ENCODE assay signal across 1 cellular context in genomic region chr22:22959147-22959827, GRCh38.
TF ChIP-seq lines count a peak whose summit lies in the region.

No MANE protein-coding gene starts in this region.

TF ChIP-seq in HepG2, 621 proteins besides CTCF, POLR2A, EP300 and RAD21 (continued from another document and continues in another):
- TF ChIP-seq, protein P1, sequence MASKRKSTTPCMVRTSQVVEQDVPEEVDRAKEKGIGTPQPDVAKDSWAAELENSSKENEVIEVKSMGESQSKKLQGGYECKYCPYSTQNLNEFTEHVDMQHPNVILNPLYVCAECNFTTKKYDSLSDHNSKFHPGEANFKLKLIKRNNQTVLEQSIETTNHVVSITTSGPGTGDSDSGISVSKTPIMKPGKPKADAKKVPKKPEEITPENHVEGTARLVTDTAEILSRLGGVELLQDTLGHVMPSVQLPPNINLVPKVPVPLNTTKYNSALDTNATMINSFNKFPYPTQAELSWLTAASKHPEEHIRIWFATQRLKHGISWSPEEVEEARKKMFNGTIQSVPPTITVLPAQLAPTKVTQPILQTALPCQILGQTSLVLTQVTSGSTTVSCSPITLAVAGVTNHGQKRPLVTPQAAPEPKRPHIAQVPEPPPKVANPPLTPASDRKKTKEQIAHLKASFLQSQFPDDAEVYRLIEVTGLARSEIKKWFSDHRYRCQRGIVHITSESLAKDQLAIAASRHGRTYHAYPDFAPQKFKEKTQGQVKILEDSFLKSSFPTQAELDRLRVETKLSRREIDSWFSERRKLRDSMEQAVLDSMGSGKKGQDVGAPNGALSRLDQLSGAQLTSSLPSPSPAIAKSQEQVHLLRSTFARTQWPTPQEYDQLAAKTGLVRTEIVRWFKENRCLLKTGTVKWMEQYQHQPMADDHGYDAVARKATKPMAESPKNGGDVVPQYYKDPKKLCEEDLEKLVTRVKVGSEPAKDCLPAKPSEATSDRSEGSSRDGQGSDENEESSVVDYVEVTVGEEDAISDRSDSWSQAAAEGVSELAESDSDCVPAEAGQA (IDR thresholded peaks at IDR 0.05; ENCODE audit: low read depth): no peak
- TF ChIP-seq, protein P1 (CRISPR knock-in tag; IDR thresholded peaks at IDR 0.05; ENCODE audit: borderline replicate concordance): no peak
- TF ChIP-seq NFYB (CRISPR knock-in tag; IDR thresholded peaks at IDR 0.05): no peak
- TF ChIP-seq ISX (CRISPR knock-in tag; conservative IDR thresholded peaks at IDR 0.05): no peak
- TF ChIP-seq NFIB (CRISPR knock-in tag; IDR thresholded peaks at IDR 0.05; ENCODE audit: borderline replicate concordance): no peak
- no peak for TF ChIP-seq DMAP1 (CRISPR knock-in tag; IDR thresholded peaks at IDR 0.05)
- no peak for TF ChIP-seq MAF1 (CRISPR knock-in tag; IDR thresholded peaks at IDR 0.05; ENCODE audit: borderline replicate concordance)
- no peak for TF ChIP-seq EED (CRISPR knock-in tag; IDR thresholded peaks at IDR 0.05)
- TF ChIP-seq MZF1 (CRISPR knock-in tag; IDR thresholded peaks at IDR 0.05; ENCODE audit: borderline replicate concordance): no peak
- TF ChIP-seq, protein P2, sequence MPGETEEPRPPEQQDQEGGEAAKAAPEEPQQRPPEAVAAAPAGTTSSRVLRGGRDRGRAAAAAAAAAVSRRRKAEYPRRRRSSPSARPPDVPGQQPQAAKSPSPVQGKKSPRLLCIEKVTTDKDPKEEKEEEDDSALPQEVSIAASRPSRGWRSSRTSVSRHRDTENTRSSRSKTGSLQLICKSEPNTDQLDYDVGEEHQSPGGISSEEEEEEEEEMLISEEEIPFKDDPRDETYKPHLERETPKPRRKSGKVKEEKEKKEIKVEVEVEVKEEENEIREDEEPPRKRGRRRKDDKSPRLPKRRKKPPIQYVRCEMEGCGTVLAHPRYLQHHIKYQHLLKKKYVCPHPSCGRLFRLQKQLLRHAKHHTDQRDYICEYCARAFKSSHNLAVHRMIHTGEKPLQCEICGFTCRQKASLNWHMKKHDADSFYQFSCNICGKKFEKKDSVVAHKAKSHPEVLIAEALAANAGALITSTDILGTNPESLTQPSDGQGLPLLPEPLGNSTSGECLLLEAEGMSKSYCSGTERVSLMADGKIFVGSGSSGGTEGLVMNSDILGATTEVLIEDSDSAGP (CRISPR knock-in tag; IDR thresholded peaks at IDR 0.05; ENCODE audit: borderline replicate concordance): no peak
- TF ChIP-seq KDM5B (CRISPR knock-in tag; IDR thresholded peaks at IDR 0.05; ENCODE audit: borderline replicate concordance): no peak
- no peak for TF ChIP-seq ZBTB33 (CRISPR knock-in tag; IDR thresholded peaks at IDR 0.05)
- TF ChIP-seq MXI1 (IDR thresholded peaks at IDR 0.05; ENCODE audit: borderline replicate concordance, low read depth, low read length): no peak
- TF ChIP-seq ZZZ3 (CRISPR knock-in tag; IDR thresholded peaks at IDR 0.05; ENCODE audit: borderline replicate concordance): no peak
- no peak for TF ChIP-seq ZFP90 (CRISPR knock-in tag; IDR thresholded peaks at IDR 0.05; ENCODE audit: borderline replicate concordance)
- no peak for TF ChIP-seq MED1 (CRISPR knock-in tag; IDR thresholded peaks at IDR 0.05)
- TF ChIP-seq, protein P3, sequence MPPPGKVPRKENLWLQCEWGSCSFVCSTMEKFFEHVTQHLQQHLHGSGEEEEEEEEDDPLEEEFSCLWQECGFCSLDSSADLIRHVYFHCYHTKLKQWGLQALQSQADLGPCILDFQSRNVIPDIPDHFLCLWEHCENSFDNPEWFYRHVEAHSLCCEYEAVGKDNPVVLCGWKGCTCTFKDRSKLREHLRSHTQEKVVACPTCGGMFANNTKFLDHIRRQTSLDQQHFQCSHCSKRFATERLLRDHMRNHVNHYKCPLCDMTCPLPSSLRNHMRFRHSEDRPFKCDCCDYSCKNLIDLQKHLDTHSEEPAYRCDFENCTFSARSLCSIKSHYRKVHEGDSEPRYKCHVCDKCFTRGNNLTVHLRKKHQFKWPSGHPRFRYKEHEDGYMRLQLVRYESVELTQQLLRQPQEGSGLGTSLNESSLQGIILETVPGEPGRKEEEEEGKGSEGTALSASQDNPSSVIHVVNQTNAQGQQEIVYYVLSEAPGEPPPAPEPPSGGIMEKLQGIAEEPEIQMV (CRISPR knock-in tag; IDR thresholded peaks at IDR 0.05; ENCODE audit: low read depth): no peak
- TF ChIP-seq MATR3 (CRISPR knock-in tag; IDR thresholded peaks at IDR 0.05): no peak
- 0 out of 2 replicates have a peak, but pooled peaks have one; percentile 41 for TF ChIP-seq MEF2D (CRISPR knock-in tag; IDR thresholded peaks at IDR 0.05)
- TF ChIP-seq FIP1L1 (IDR thresholded peaks at IDR 0.05; ENCODE audit: borderline replicate concordance, insufficient read depth, low read depth, low read length): no peak
- TF ChIP-seq SMAD3 (CRISPR knock-in tag; IDR thresholded peaks at IDR 0.05): peak; percentile 70; the same call in 1 of the 2 replicates
- TF ChIP-seq GPBP1L1 (CRISPR knock-in tag; IDR thresholded peaks at IDR 0.05): no peak
- TF ChIP-seq AGO1 (IDR thresholded peaks at IDR 0.05; ENCODE audit: low read depth, low read length, poor library complexity, severe bottlenecking): no peak
- TF ChIP-seq MEIS2 (CRISPR knock-in tag; IDR thresholded peaks at IDR 0.05): no peak
- TF ChIP-seq ZBTB42 (CRISPR knock-in tag; IDR thresholded peaks at IDR 0.05): no peak
- TF ChIP-seq FOXA1 (IDR thresholded peaks at IDR 0.05): no peak
- no peak for TF ChIP-seq FOXA1 (CRISPR knock-in tag; IDR thresholded peaks at IDR 0.05)
- TF ChIP-seq CBX1 (IDR thresholded peaks at IDR 0.05; ENCODE audit: low read depth): no peak
- TF ChIP-seq GABPA (IDR thresholded peaks at IDR 0.05; ENCODE audit: low read depth, low read length): no peak
- no peak for TF ChIP-seq GABPA (CRISPR knock-in tag; IDR thresholded peaks at IDR 0.05; ENCODE audit: low read depth)
- TF ChIP-seq RELA (CRISPR knock-in tag; IDR thresholded peaks at IDR 0.05): no peak
- no peak for TF ChIP-seq ELK4 (CRISPR knock-in tag; IDR thresholded peaks at IDR 0.05; ENCODE audit: borderline replicate concordance)
- TF ChIP-seq, protein P4, sequence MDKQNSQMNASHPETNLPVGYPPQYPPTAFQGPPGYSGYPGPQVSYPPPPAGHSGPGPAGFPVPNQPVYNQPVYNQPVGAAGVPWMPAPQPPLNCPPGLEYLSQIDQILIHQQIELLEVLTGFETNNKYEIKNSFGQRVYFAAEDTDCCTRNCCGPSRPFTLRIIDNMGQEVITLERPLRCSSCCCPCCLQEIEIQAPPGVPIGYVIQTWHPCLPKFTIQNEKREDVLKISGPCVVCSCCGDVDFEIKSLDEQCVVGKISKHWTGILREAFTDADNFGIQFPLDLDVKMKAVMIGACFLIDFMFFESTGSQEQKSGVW (CRISPR knock-in tag; IDR thresholded peaks at IDR 0.05; ENCODE audit: borderline replicate concordance): no peak
- TF ChIP-seq SRSF4 (IDR thresholded peaks at IDR 0.05; ENCODE audit: low read depth, low read length, poor library complexity, severe bottlenecking): no peak
- no peak for TF ChIP-seq JARID2 (CRISPR knock-in tag; IDR thresholded peaks at IDR 0.05; ENCODE audit: insufficient replicate concordance)
- no peak for TF ChIP-seq AKNA (CRISPR knock-in tag; IDR thresholded peaks at IDR 0.05; ENCODE audit: borderline replicate concordance)
- TF ChIP-seq ZNF614 (CRISPR knock-in tag; IDR thresholded peaks at IDR 0.05; ENCODE audit: borderline replicate concordance): 0 out of 2 replicates have a peak, but pooled peaks have one; percentile 57
- TF ChIP-seq ARNT2 (CRISPR knock-in tag; IDR thresholded peaks at IDR 0.05; ENCODE audit: low read depth): peak; percentile 26; the same call in 1 of the 2 replicates
- no peak for TF ChIP-seq FOXO1 (CRISPR knock-in tag; IDR thresholded peaks at IDR 0.05)
- TF ChIP-seq ZBTB7B (CRISPR knock-in tag; IDR thresholded peaks at IDR 0.05): peak; percentile 43; the same call in 1 of the 2 replicates
- TF ChIP-seq ZNF329 (CRISPR knock-in tag; IDR thresholded peaks at IDR 0.05; ENCODE audit: low read depth): no peak
